Comparison of ENCODE assay signal across 8 cellular contexts in the genomic region with DNA sequence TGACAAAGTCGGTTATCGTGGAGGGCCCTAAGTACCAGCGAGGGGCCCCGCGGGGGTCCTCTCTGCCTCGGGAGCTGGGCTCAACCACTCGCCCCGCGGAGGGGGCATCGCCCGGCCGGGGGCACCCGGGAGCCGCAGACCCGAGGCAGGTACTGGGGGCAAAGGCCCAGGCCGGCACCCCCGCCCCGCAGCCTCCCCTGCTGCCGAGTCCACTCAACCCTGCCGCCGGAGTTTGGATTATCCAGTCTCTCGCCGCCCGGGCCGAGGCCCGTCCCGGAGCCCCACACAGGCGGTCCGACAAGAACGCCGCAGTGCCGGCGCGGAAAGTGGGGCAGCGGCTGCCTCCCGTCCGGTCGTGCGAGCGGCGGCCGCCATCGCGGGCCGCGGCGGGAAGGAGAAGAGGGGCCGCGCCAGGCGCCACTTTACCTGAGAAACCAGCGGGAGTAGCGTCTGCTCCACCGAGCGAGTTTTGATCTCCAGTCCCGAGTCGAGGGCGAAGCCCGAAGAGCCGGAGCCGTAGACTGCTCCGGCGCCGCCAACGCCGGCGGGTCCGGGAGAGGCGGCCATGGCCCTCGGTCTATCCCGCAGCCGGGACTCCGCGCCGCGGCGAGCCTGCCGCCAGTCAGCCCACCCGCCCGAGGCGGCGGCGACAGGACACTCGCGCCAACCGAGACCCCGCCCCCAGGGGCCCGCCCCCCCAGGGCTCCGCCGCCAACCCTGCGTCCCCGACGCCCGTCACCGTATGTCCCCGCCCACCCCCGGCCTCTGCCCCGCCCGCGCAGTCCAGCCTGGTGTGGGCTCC. TPM values are rescaled to one million over a fixed set of nuclear protein-coding genes. Genes with fewer than 3 reads are reported as not detected.
DNase-seq lines count a peak whose midpoint lies in the region; ATAC-seq and TF ChIP-seq lines count a peak whose summit lies in the region.

CTNNAL1 (minus strand) TSS at position 624 of the 802 bp plus-strand sequence; CDS start at position 567, 57 bp downstream.

- no peak for TF ChIP-seq CTCF in GM23338 (conservative IDR thresholded peaks at IDR 0.05; ENCODE audit: low read depth in 2 of 2)
- no peak for TF ChIP-seq CTCF in parathyroid adenoma (IDR thresholded peaks at IDR 0.05)
- peak in 1 of 5 experiments; percentile 9 for TF ChIP-seq CTCF in transverse colon (IDR thresholded peaks at IDR 0.05)

- no peaks in the 10 kb centered on the region for H3K9me3 Mint-ChIP-seq in GM23338
- H3K9me3 Mint-ChIP-seq in activated naive CD4-positive, alpha-beta T cell treated with anti-CD3 and anti-CD28 coated beads, Interleukin-2, amount 50 U/mL, for 72 hours: no peaks in the 10 kb centered on the region

- no peaks in the 10 kb centered on the region for H3K9me3 ChIP-seq in ES-I3 (ENCODE audit: control insufficient read depth, insufficient read depth, low read length)
- H3K9me3 ChIP-seq in SK-N-MC (ENCODE audit: low read depth, low read length): no peaks in the 10 kb centered on the region
- H3K9me3 ChIP-seq in parathyroid adenoma (ENCODE audit: control insufficient read depth, low read length): no peaks in the 10 kb centered on the region
- no peaks in the 10 kb centered on the region for H3K9me3 ChIP-seq in transverse colon

- H3K27ac Mint-ChIP-seq in GM23338: peak within 1 kb of the TSS; percentile 93
- peak within 1 kb of the TSS; percentile 84 to 90 for H3K27ac Mint-ChIP-seq in activated naive CD4-positive, alpha-beta T cell treated with anti-CD3 and anti-CD28 coated beads, Interleukin-2, amount 50 U/mL, for 72 hours

- H3K27me3 ChIP-seq in GM23338 (ENCODE audit: insufficient read depth) (peaks cover 13% of the 10 kb centered on the region), parathyroid adenoma (ENCODE audit: control insufficient read depth, insufficient read depth, low read length) (no peaks in the 10 kb centered on the region), transverse colon (no peaks in the 10 kb centered on the region)

- H3K4me1 Mint-ChIP-seq in GM23338: peaks cover 28% of the 10 kb centered on the region

- H3K9me2 ChIP-seq in GM23338 (ENCODE audit: insufficient read depth): no peaks in the 10 kb centered on the region

- H3K36me3 ChIP-seq in ES-I3 (ENCODE audit: insufficient read depth, low read length) (no peaks in the 10 kb centered on the region), GM23338 (ENCODE audit: insufficient read depth) (no peaks in the 10 kb centered on the region), SK-N-MC (ENCODE audit: insufficient read depth, low read length) (peaks cover 5% of the 10 kb centered on the region; the same call in 1 of the 2 replicates), parathyroid adenoma (ENCODE audit: control insufficient read depth, insufficient read depth, low read length) (no peaks in the 10 kb centered on the region), transverse colon (no peaks in the 10 kb centered on the region)

- H3K4me3 ChIP-seq in GM23338: peak within 1 kb of the TSS; percentile 68
- peak within 1 kb of the TSS; percentile 79 for H3K4me3 ChIP-seq in SK-N-MC
- peak within 1 kb of the TSS; percentile 75 for H3K4me3 ChIP-seq in parathyroid adenoma (ENCODE audit: low read depth, low read length)
- peak within 1 kb of the TSS; percentile 67 to 97 (median 92) for H3K4me3 ChIP-seq in transverse colon

- H3K27me3 Mint-ChIP-seq in GM23338 (ENCODE audit: insufficient read depth, low read depth, poor library complexity): peaks cover 13% of the 10 kb centered on the region

- H3K36me3 Mint-ChIP-seq in GM23338 (ENCODE audit: low read depth): peaks cover 2% of the 10 kb centered on the region; the same call in 1 of the 3 replicates
- peaks cover 5% of the 10 kb centered on the region in 2 donors for H3K36me3 Mint-ChIP-seq in activated naive CD4-positive, alpha-beta T cell treated with anti-CD3 and anti-CD28 coated beads, Interleukin-2, amount 50 U/mL, for 72 hours

- H3F3A ChIP-seq in GM23338 (replicated peaks; ENCODE audit: low read depth): peaks cover 6% of the 10 kb centered on the region

- H2AFZ ChIP-seq in GM23338 (peak within 1 kb of the TSS; percentile 60), parathyroid adenoma (peak within 1 kb of the TSS; percentile 87)

- TF ChIP-seq EP300 in transverse colon (IDR thresholded peaks at IDR 0.05; ENCODE audit: low read depth): no peak

- ATAC-seq in GM23338: peak; percentile 81
- peak; percentile 76 to 83 for ATAC-seq in activated naive CD4-positive, alpha-beta T cell treated with anti-CD3 and anti-CD28 coated beads, Interleukin-2, amount 50 U/mL, for 72 hours

- H3K4me3 Mint-ChIP-seq in GM23338: peak within 1 kb of the TSS; percentile 91

- DNase-seq in GM23338 (ENCODE audit: low spot score) (peak; percentile 96), LHCN-M2 (ENCODE audit: low read depth) (peak; percentile 81), SK-N-MC (ENCODE audit: low read depth, low spot score) (no peak), head of caudate nucleus (peak; percentile 75 to 95 (median 90)), transverse colon (peak; percentile 96)
- peak; percentile 81 to 85 for DNase-seq in activated naive CD4-positive, alpha-beta T cell treated with anti-CD3 and anti-CD28 coated beads, Interleukin-2, amount 50 U/mL, for 72 hours (ENCODE audit: low spot score in 2 of 2)

- H4K20me1 ChIP-seq in GM23338 (replicated peaks; ENCODE audit: insufficient read depth): peaks cover 16% of the 10 kb centered on the region

- intact Hi-C loops in head of caudate nucleus (cut with DNase I): loop anchor here (5.0 to 10.0 kb wide), 2 partner anchors 78 to 104 kb away; partner anchors contain the start of genes ABITRAM, ELP1 and TMEM245
- intact Hi-C loops in transverse colon (cut with DNase I; ENCODE audit: low total_unique reads): no loop called here

- in situ Hi-C loops in transverse colon (cut with MboI; ENCODE audit: low pct_ligation_motif_present in 1 of 4, low pct_unique_long_range_greater_than_20kb in 1 of 4, low sequenced_read_pairs in 3 of 4): no loop called here

- 0% methylated on average over 7 of the region's 99 CpGs; no CpG with 5 or more reads in 1 of the 2 donors for WGBS in transverse colon (ENCODE audit: low coverage in 1 of 2), 2 donors

- TF ChIP-seq POLR2A in transverse colon (IDR thresholded peaks at IDR 0.05): peak; percentile 69

- peak within 1 kb of the TSS; percentile 62 for H3K27ac ChIP-seq in GM23338 (ENCODE audit: low read depth)
- peak within 1 kb of the TSS; percentile 91 for H3K27ac ChIP-seq in SK-N-MC
- peak within 1 kb of the TSS; percentile 82 for H3K27ac ChIP-seq in parathyroid adenoma
- peak within 1 kb of the TSS; percentile 89 to 97 (median 95) for H3K27ac ChIP-seq in transverse colon

- H3K9ac ChIP-seq in ES-I3 (ENCODE audit: low read depth, low read length): peak within 1 kb of the TSS; percentile 68
- H3K9ac ChIP-seq in SK-N-MC (ENCODE audit: insufficient read length): peak within 1 kb of the TSS; percentile 84
- H3K9ac ChIP-seq in parathyroid adenoma: no peak within 1 kb of the TSS

- H3K79me2 ChIP-seq in GM23338 (replicated peaks; ENCODE audit: insufficient read depth): peaks cover 38% of the 10 kb centered on the region
- H3K79me2 ChIP-seq in parathyroid adenoma: no peaks in the 10 kb centered on the region

- H3K4me2 ChIP-seq in GM23338: peak within 1 kb of the TSS; percentile 92
- peak within 1 kb of the TSS; percentile 96 for H3K4me2 ChIP-seq in parathyroid adenoma (ENCODE audit: low read length)

- H3K4me1 ChIP-seq in ES-I3 (ENCODE audit: insufficient read depth, low read length): peaks cover 17% of the 10 kb centered on the region
- peaks cover 23% of the 10 kb centered on the region for H3K4me1 ChIP-seq in GM23338 (ENCODE audit: insufficient read depth)
- H3K4me1 ChIP-seq in parathyroid adenoma: peaks cover 6% of the 10 kb centered on the region
- peaks cover 7 to 34% (median 20%) of the 10 kb centered on the region in 4 donors for H3K4me1 ChIP-seq in transverse colon

TF ChIP-seq in GM23338, 12 proteins besides CTCF, POLR2A, EP300 and RAD21:
- peak; percentile 81 for TF ChIP-seq POLR2AphosphoS5 (IDR thresholded peaks at IDR 0.05; ENCODE audit: low read depth)
- no peak for TF ChIP-seq NANOG (IDR thresholded peaks at IDR 0.05; ENCODE audit: borderline replicate concordance)
TF ChIP-seq in GM23338: peak in this region for 1.

RNA-seq across cellular contexts. Expression of gene CTNNAL1, which starts in this region (rescaled TPM):
- total RNA-seq in GM23338 (2014; rRNA removed; shearing (Covaris generic)): 63.0 and 94.3 TPM in 2 replicates
- polyA plus RNA-seq in GM23338 (2016; fragmentation: Nextera tagmentation; extraction: Ambion mirVana): 206 and 211 TPM in 2 replicates
- total RNA-seq in LHCN-M2 (2014; rRNA removed) (72.3 and 72.8 TPM in 2 replicates), transverse colon (10 to 100 TPM in 1 of 4 donors, 1 to 10 TPM in 3; 6.0 to 12.1 (median 8.1) TPM)
- polyA plus RNA-seq in LHCN-M2 (2012): 24.3 TPM
- 10 to 100 TPM; 20.2 to 32.7 TPM for total RNA-seq in activated naive CD4-positive, alpha-beta T cell treated with anti-CD3 and anti-CD28 coated beads, Interleukin-2, amount 50 U/mL, for 72 hours
